1 cellular context compared by ENCODE assay signal in the genomic region with DNA sequence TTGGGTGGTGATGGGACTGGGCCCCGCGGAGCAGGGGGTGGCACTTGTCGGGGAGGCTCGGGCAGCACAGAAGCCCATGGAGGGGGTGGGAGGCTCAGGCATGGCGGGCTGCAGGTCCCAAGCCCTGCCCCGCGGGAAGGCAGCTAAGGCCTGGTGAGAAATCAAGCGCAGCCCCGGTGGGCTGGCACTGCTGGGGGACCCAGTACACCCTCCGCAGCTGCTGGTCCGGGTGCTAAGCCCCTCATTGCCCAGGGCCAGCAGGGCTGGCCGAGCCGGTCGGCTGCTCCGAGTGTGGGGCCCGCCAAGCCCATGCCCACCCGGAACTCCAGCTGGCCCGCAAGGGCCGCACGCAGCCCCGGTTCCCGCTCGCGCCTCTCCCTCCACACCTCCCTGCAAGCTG. TPM values are rescaled to one million over a fixed set of nuclear protein-coding genes. Genes with fewer than 3 reads are reported as not detected.
"Had no signal": no experiment of that assay in that cellular context is flagged by ENCODE, and none has a peak within 500 bp of the region (broad histone marks: within the 10 kb centered on the region; RNA-seq: fewer than 3 reads in every experiment).

No MANE protein-coding gene starts in this region.

RNA-seq across cellular contexts. Expression of a gene that starts 30.4 kb away (rescaled TPM):
- total RNA-seq: G401 had no signal
